22 cellular contexts compared by ENCODE assay signal in the genomic region with DNA sequence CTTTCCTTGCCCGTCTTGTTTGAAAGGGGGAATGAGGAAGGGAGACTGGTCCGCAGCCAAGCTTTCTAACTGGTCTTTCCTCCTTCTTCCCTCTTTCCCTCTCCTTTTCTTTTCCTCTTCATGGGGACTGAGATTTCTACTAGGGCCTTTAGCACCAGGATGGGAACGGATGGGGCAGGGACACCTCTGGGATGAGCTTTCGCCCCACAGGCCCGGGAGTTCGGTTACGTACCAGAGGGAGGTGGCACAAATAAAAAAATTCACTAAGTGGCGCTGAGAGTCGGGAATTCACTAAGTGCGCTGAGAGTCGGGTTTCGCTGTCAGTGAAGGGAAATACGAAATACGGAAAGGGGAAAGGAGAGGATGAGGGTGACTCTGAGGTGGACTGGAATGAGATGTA. TPM values are rescaled to one million over a fixed set of nuclear protein-coding genes. Genes with fewer than 3 reads are reported as not detected.
"Had no signal": no experiment of that assay in that cellular context is flagged by ENCODE, and none has a peak within 500 bp of the region (broad histone marks: within the 10 kb centered on the region; RNA-seq: fewer than 3 reads in every experiment).

No MANE protein-coding gene starts in this region.

- FAIRE-seq: HepG2, RCC 7860 had no signal

- H3K27ac ChIP-seq: KMS-11 had no signal

- DNase-seq: IMR-90, Kasumi-1, MV-4-11, NCI-H1048, NCI-H1105, NCI-H1417, NCI-H1436 treated with DMSO at 0.1 percent for 48 hours, NCI-H1694, NCI-H187 treated with DMSO at 0.1 percent for 48 hours, NCI-H2029 treated with DMSO at 0.1 percent for 48 hours, NCI-H2171 treated with DMSO at 0.1 percent for 48 hours, NCI-H510A, NCI-H524 treated with DMSO at 0.1 percent for 48 hours, NCI-H69, NCI-H774, RPMI8226, SHP77, SK-N-SH had no signal

- H3K4me2 ChIP-seq: KMS-11, SK-N-SH had no signal

- H3K9ac ChIP-seq: KMS-11, SK-N-SH had no signal

- H3K9me3 ChIP-seq: SK-N-SH had no signal

- ATAC-seq: HepG2 had no signal

RNA-seq across cellular contexts. Expression of gene BTNL9, which starts 21.6 kb away (rescaled TPM):
- total RNA-seq: IMR-90, MCF 10A had no signal
- polyA plus RNA-seq: HepG2, IMR-90, SK-N-SH had no signal
